ENCODE assay signal across 10 cellular contexts in the genomic region with DNA sequence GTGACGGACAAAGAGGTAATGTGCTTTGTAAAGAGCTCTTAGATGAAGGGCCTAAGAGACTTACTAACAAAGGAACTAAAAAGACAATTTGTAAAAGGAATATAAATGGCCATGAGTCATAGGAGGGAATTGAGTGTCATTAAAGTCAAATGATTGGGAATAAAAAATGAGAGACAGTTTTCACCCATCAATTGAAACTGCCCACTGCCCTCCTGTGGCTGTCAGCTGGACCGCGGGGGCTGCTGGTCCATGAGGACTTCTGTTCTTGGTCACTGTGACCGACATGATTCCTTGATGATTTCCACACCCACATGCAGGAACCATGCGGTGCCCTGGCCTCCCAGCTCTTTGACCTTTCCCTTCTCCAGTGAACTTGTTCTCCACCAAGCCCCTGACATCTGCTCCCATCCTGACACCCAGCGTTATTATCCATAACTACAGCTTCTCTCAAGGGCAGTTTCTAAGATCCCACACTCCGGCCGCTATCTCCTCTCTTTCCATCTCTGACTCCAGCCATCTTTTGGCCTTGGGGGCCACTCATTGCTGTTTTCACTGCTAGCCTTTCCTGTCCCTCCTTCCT. TPM values are rescaled to one million over a fixed set of nuclear protein-coding genes. Genes with fewer than 3 reads are reported as not detected.
DNase-seq lines count a peak whose midpoint lies in the region; ATAC-seq and TF ChIP-seq lines count a peak whose summit lies in the region.
"Had no signal": no experiment of that assay in that cellular context is flagged by ENCODE, and none has a peak within 500 bp of the region (broad histone marks: within the 10 kb centered on the region; RNA-seq: fewer than 3 reads in every experiment).

No MANE protein-coding gene starts in this region.

- H3K4me1 ChIP-seq in IMR-90 (ENCODE audit: control insufficient read depth, insufficient read depth, low read length) = peaks cover 5% of the 10 kb centered on the region

- ATAC-seq in IMR-90 (ENCODE audit: low read depth) (no peak), HG03045 (IDR thresholded peaks at IDR 0.05; ENCODE audit: unreplicated experiment) (no peak)

- no peak overlapping the region for H2BK15ac ChIP-seq in IMR-90 (ENCODE audit: low read depth, low read length)

- H3K9me1 ChIP-seq in IMR-90 (ENCODE audit: insufficient read depth, low read length) = peaks cover 36% of the 10 kb centered on the region

- no peak overlapping the region for H3K56ac ChIP-seq in IMR-90 (ENCODE audit: extremely low read depth, insufficient read depth, low read length)

- TF ChIP-seq RAD21 in IMR-90 (IDR thresholded peaks at IDR 0.05; ENCODE audit: low read length) = peak; percentile 37

- no peak overlapping the region for H2AFZ ChIP-seq in IMR-90 (replicated peaks; ENCODE audit: low read length, poor library complexity)
- H2AFZ ChIP-seq: PC-9 had no signal

- H3K9me3 ChIP-seq in IMR-90 (ENCODE audit: control insufficient read depth, insufficient read depth, low read length) = no peaks in the 10 kb centered on the region

- H2BK20ac ChIP-seq in IMR-90 (ENCODE audit: low read depth, low read length) = no peak overlapping the region

- no peak overlapping the region for H4K5ac ChIP-seq in IMR-90 (ENCODE audit: low read depth, low read length)

- H3K27ac ChIP-seq in IMR-90 (ENCODE audit: insufficient read depth, low read length) = no peak overlapping the region
- H3K27ac ChIP-seq in RWPE1 = no peak overlapping the region
- H3K27ac ChIP-seq: PC-9 had no signal

- no peaks in the 10 kb centered on the region for H4K20me1 ChIP-seq in IMR-90 (ENCODE audit: insufficient read depth, low read length)

- H3K4me3 ChIP-seq in IMR-90 (ENCODE audit: insufficient read depth, low read depth, low read length) (no peak overlapping the region), astrocyte of the cerebellum (ENCODE audit: low read depth, low read length) (no peak overlapping the region)
- H3K4me3 ChIP-seq: PC-9 had no signal

- H2BK120ac ChIP-seq in IMR-90 (ENCODE audit: low read depth, low read length) = no peak overlapping the region

- H2AK5ac ChIP-seq in IMR-90 (ENCODE audit: low read depth, low read length) = peak overlapping the region; percentile 18; the same call in 1 of the 2 replicates

- DNase-seq in DMS153 treated with DMSO at 0.1 percent for 48 hours (lab: John Stamatoyannopoulos, UW; ENCODE audit: unreplicated experiment) (peak; percentile 21), IMR-90 (no peak), astrocyte of the cerebellum (ENCODE audit: low read depth) (no peak), lung microvascular endothelial cell (ENCODE audit: low read depth in 2 of 2) (peak; percentile 47 to 70), RWPE1 (ENCODE audit: low spot score) (no peak)
- no peak for DNase-seq in activated CD4-positive, alpha-beta T cell treated with anti-CD3 and anti-CD28 coated beads for 1 hour
- no peak for DNase-seq in activated effector memory CD4-positive, alpha-beta T cell treated with Interleukin-2 at 50 U/mL for 16 hours
- DNase-seq: aorta, PC-9 had no signal

- H3K4me2 ChIP-seq in IMR-90 (ENCODE audit: low read depth, low read length) = no peak overlapping the region
- H3K4me2 ChIP-seq: PC-9 had no signal

- TF ChIP-seq CTCF in IMR-90 (conservative IDR thresholded peaks at IDR 0.05; ENCODE audit: low read depth, low read length) (peak; percentile 35), astrocyte of the cerebellum (IDR thresholded peaks at IDR 0.05; ENCODE audit: low read depth, low read length, missing control alignments) (peak; percentile 39), RWPE1 (conservative IDR thresholded peaks at IDR 0.05; ENCODE audit: low read depth) (no peak)

- H3K14ac ChIP-seq in IMR-90 (replicated peaks; ENCODE audit: low read depth, low read length) = no peak overlapping the region

- no peak overlapping the region for H4K91ac ChIP-seq in IMR-90 (ENCODE audit: insufficient read depth, low read depth, low read length)

- intact Hi-C loops in IMR-90 (cut with micrococcal nuclease) = no loop called here

- in situ Hi-C loops in IMR-90 (cut with MboI; ENCODE audit: low sequenced_read_pairs) = loop anchor here (25.0 kb wide), 1 partner anchor 167 kb away; no protein-coding TSS in a partner anchor
- in situ Hi-C loops in astrocyte of the cerebellum (cut with HindIII; ENCODE audit: low sequenced_read_pairs) = no loop called here

- H2AK9ac ChIP-seq in IMR-90 (replicated peaks; ENCODE audit: low read depth, low read length, poor library complexity) = peak overlapping the region; percentile 67

- H2BK5ac ChIP-seq in IMR-90 (ENCODE audit: low read depth, low read length, poor library complexity, severe bottlenecking) = no peak overlapping the region

- no peak overlapping the region for H3K9ac ChIP-seq in IMR-90 (ENCODE audit: low read depth, low read length)

- POLR2A ChIA-PET in IMR-90 (lab: Charles Lee; ENCODE audit: unreplicated experiment) = no interaction called here
- POLR2A ChIA-PET in RWPE1 (lab: Yijun Ruan, JAX; ENCODE audit: low non-redundant PET) = no interaction called here

- H3K23ac ChIP-seq in IMR-90 (ENCODE audit: low read depth, low read length) = no peak overlapping the region; the same call in 1 of the 2 replicates

- WGBS in IMR-90 (ENCODE audit: extremely low coverage in 2 of 2, insufficient read length in 1 of 2), 2 experiments = 90% methylated on average over 7 of the region's 8 CpGs; no CpG with 5 or more reads in 1 of the 2 experiments

- 0 out of 2 replicates have a peak overlapping the region, but pooled peaks have one; percentile 11 for H3K4ac ChIP-seq in IMR-90 (ENCODE audit: low read depth, low read length)

- no peak for TF ChIP-seq POLR2A in IMR-90 (IDR thresholded peaks at IDR 0.05; ENCODE audit: low read depth, low read length)

- peaks cover 5% of the 10 kb centered on the region for H3K36me3 ChIP-seq in IMR-90 (ENCODE audit: control insufficient read depth, insufficient read depth, low read length)

- dilution Hi-C loops in IMR-90 (cut with HindIII; ENCODE audit: low sequenced_read_pairs, unreplicated experiment) = no loop called here

- no peaks in the 10 kb centered on the region for H3K27me3 ChIP-seq in IMR-90 (ENCODE audit: control insufficient read depth, insufficient read depth, low read length)

- CTCF ChIA-PET in IMR-90 (lab: Yijun Ruan, JAX) = interaction anchor here (0.5 kb wide), 1 partner anchor 62 kb away, joined by 6 read pairs; no protein-coding TSS in a partner anchor
- CTCF ChIA-PET in RWPE1 (lab: Yijun Ruan, JAX) = interaction anchor here (0.6 to 0.7 kb wide), 3 partner anchors 77 to 936 kb away, joined by 3 to 5 read pairs (median 3); no protein-coding TSS in a partner anchor

- H4K8ac ChIP-seq in IMR-90 (ENCODE audit: low read depth in 2 of 2, low read length in 2 of 2) = no peak overlapping the region

- no peak overlapping the region for H3K18ac ChIP-seq in IMR-90 (ENCODE audit: low read depth, low read length)

- peaks cover 0 to 61% of the 10 kb centered on the region in 2 experiments for H3K79me1 ChIP-seq in IMR-90 (ENCODE audit: low read depth in 1 of 2, low read length in 2 of 2)

- BruUV-seq in IMR-90 (replicated peaks; lab: Mats Ljungman, UMichigan) = no TSS peak

TF ChIP-seq in IMR-90, 13 proteins besides CTCF, POLR2A, EP300 and RAD21:
- TF ChIP-seq FOS (IDR thresholded peaks at IDR 0.05; ENCODE audit: low read depth, low read length) (no peak), RFX5 (IDR thresholded peaks at IDR 0.05; ENCODE audit: low read depth, low read length) (no peak), SMC3 (IDR thresholded peaks at IDR 0.05; ENCODE audit: low read depth, low read length) (peak; percentile 26; the same call in 1 of the 2 replicates)
- TF ChIP-seq, protein P1, sequence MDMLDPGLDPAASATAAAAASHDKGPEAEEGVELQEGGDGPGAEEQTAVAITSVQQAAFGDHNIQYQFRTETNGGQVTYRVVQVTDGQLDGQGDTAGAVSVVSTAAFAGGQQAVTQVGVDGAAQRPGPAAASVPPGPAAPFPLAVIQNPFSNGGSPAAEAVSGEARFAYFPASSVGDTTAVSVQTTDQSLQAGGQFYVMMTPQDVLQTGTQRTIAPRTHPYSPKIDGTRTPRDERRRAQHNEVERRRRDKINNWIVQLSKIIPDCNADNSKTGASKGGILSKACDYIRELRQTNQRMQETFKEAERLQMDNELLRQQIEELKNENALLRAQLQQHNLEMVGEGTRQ (IDR thresholded peaks at IDR 0.05; ENCODE audit: low read depth, low read length) = no peak
TF ChIP-seq in IMR-90: peak in this region for 1.

RNA-seq across cellular contexts. Expression of gene C12orf75, which starts 48.4 kb away (rescaled TPM):
- total RNA-seq in IMR-90 (2012; rRNA removed) (145 and 216 TPM in 2 replicates), lung microvascular endothelial cell (5.8 and 14.8 TPM in 2 replicates)
- 264 and 278 TPM in 2 replicates for polyA plus RNA-seq in IMR-90 (2012; rRNA removed)
- 100 and 104 TPM in 2 replicates for polyA plus RNA-seq in IMR-90 (2012; cell fraction: cytosol; rRNA removed)
- polyA plus RNA-seq in IMR-90 (2012; cell fraction: nucleus; rRNA removed; ENCODE audit: low replicate concordance) = 23.5 and 101 TPM in 2 replicates

Comparison
In these comparisons a context has a peak if more than half of its experiments do, and no peak if none do; other contexts are left out.
1. DNase-seq: peak in DMS153 treated with DMSO at 0.1 percent for 48 hours (single experiment) and lung microvascular endothelial cell (2 of 2); none in IMR-90 (single experiment), astrocyte of the cerebellum (single experiment), activated CD4-positive, alpha-beta T cell treated with anti-CD3 and anti-CD28 coated beads for 1 hour (single experiment), RWPE1 (single experiment) and activated effector memory CD4-positive, alpha-beta T cell treated with Interleukin-2 at 50 U/mL for 16 hours (single experiment).